Comparison of ENCODE assay signal across 8 cellular contexts in the genomic region with DNA sequence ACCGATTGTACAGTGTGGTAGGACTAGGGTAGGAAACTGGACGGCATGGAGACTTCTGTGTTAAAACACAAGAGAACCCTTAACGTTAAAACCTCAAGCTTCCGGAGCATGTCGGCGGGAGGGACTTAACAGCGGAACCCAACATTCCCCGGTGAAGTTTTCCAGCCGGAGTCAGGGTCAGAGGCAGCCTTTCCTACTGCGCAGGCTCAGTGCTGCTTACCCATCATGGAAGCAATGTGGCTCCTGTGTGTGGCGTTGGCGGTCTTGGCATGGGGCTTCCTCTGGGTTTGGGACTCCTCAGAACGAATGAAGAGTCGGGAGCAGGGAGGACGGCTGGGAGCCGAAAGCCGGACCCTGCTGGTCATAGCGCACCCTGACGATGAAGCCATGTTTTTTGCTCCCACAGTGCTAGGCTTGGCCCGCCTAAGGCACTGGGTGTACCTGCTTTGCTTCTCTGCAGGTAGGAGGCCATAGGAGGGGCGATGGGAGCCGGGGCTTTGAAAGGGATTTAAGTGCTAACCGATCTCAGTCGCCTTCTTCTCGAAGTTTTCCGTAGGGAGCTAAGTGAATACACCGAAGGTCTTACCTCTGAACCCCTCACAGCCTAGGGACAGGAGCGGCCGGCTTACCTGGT. TPM values are rescaled to one million over a fixed set of nuclear protein-coding genes. Genes with fewer than 3 reads are reported as not detected.
DNase-seq lines count a peak whose midpoint lies in the region; ATAC-seq and TF ChIP-seq lines count a peak whose summit lies in the region.

A gene (plus strand): TSS at position 209 of the 634 bp plus-strand sequence. CDS start 17 bp downstream, at position 226.

- H3K9me3 Mint-ChIP-seq in natural killer cell: no peaks in the 10 kb centered on the region
- no peaks in the 10 kb centered on the region for H3K9me3 Mint-ChIP-seq in stimulated activated naive B cell treated with anti-CD40 and anti-IgM and Interleukin-4, amounts not matched to agents 10 μg/mL and 1 μg/mL and 100 μg/mL, for 72 hours

- no peaks in the 10 kb centered on the region for H3K27me3 Mint-ChIP-seq in natural killer cell (ENCODE audit: low read depth in 2 of 2)
- H3K27me3 Mint-ChIP-seq in stimulated activated naive B cell treated with anti-CD40 and anti-IgM and Interleukin-4, amounts not matched to agents 10 μg/mL and 1 μg/mL and 100 μg/mL, for 72 hours: no peaks in the 10 kb centered on the region

- H3K27ac Mint-ChIP-seq in natural killer cell: peak within 1 kb of the TSS; percentile 90 to 95
- peak within 1 kb of the TSS; percentile 97 for H3K27ac Mint-ChIP-seq in stimulated activated naive B cell treated with anti-CD40 and anti-IgM and Interleukin-4, amounts not matched to agents 10 μg/mL and 1 μg/mL and 100 μg/mL, for 72 hours

- H3K4me3 ChIP-seq in fibroblast of pulmonary artery (replicated peaks; ENCODE audit: low read depth, low read length): peak within 1 kb of the TSS; percentile 99

- peak within 1 kb of the TSS; percentile 94 for H3K4me3 Mint-ChIP-seq in natural killer cell
- peak within 1 kb of the TSS; percentile 96 to 98 for H3K4me3 Mint-ChIP-seq in stimulated activated naive B cell treated with anti-CD40 and anti-IgM and Interleukin-4, amounts not matched to agents 10 μg/mL and 1 μg/mL and 100 μg/mL, for 72 hours

- DNase-seq in LoVo (ENCODE audit: low spot score) (peak; percentile 93), SHP77 (lab: John Stamatoyannopoulos, UW) (peak; percentile 100), fibroblast of pulmonary artery (ENCODE audit: low read depth) (peak; percentile 98), natural killer cell (peak; percentile 54)
- peak; percentile 81 for DNase-seq in activated T-helper 9 cell treated with anti-CD3 and anti-CD28 coated beads, Interleukin-2, amount 50 U/mL, for 16 hours (ENCODE audit: low read depth)
- peak; percentile 87 for DNase-seq in stimulated activated naive B cell treated with anti-CD40 and anti-IgM and Interleukin-4, amounts not matched to agents 10 μg/mL and 1 μg/mL and 100 μg/mL, for 72 hours

- intact Hi-C loops in natural killer cell (cut with micrococcal nuclease): loop anchor here (5.0 kb wide), 1 partner anchor 50 kb away; no protein-coding TSS in a partner anchor

- no peaks in the 10 kb centered on the region for H3K36me3 Mint-ChIP-seq in natural killer cell
- peaks cover 3 to 7% of the 10 kb centered on the region in 2 donors for H3K36me3 Mint-ChIP-seq in stimulated activated naive B cell treated with anti-CD40 and anti-IgM and Interleukin-4, amounts not matched to agents 10 μg/mL and 1 μg/mL and 100 μg/mL, for 72 hours

- TF ChIP-seq CTCF in C4-2B (conservative IDR thresholded peaks at IDR 0.05): no peak
- TF ChIP-seq CTCF in fibroblast of pulmonary artery (IDR thresholded peaks at IDR 0.05; ENCODE audit: low read length, missing control alignments): no peak
- no peak for TF ChIP-seq CTCF in natural killer cell (IDR thresholded peaks at IDR 0.05)

- peaks cover 37 to 41% of the 10 kb centered on the region in 2 donors for H3K4me1 Mint-ChIP-seq in natural killer cell
- H3K4me1 Mint-ChIP-seq in stimulated activated naive B cell treated with anti-CD40 and anti-IgM and Interleukin-4, amounts not matched to agents 10 μg/mL and 1 μg/mL and 100 μg/mL, for 72 hours: peaks cover 10 to 40% of the 10 kb centered on the region in 2 donors

- H3K27ac ChIP-seq in C4-2B: peak within 1 kb of the TSS; percentile 97

- ATAC-seq in GM19452 (IDR thresholded peaks at IDR 0.05; ENCODE audit: unreplicated experiment) (peak; percentile 34), natural killer cell (peak; percentile 20 to 52 (median 32))
- ATAC-seq in stimulated activated naive B cell treated with anti-CD40 and anti-IgM and Interleukin-4, amounts not matched to agents 10 μg/mL and 1 μg/mL and 100 μg/mL, for 72 hours (replicated peaks): peak; percentile 57 to 68

RNA-seq across cellular contexts. Expression of the gene that starts here (rescaled TPM):
- total RNA-seq in natural killer cell: 10 to 100 TPM; 44.2 to 68.3 (median 47.9) TPM

Comparison
In these comparisons a context has a peak if more than half of its experiments do, and no peak if none do; other contexts are left out.
1. Peak in every context shown above with its lines: DNase-seq, ATAC-seq, H3K4me3 ChIP-seq and H3K27ac ChIP-seq.